Comparison of ENCODE assay signal across 12 cellular contexts in genomic region chr5:36153727-36154126, GRCh38. TPM values are rescaled to one million over a fixed set of nuclear protein-coding genes. Genes with fewer than 3 reads are reported as not detected.
DNase-seq lines count a peak whose midpoint lies in the region; ATAC-seq, FAIRE-seq and TF ChIP-seq lines count a peak whose summit lies in the region.
"Had no signal": no experiment of that assay in that cellular context is flagged by ENCODE, and none has a peak within 500 bp of the region (broad histone marks: within the 10 kb centered on the region; RNA-seq: fewer than 3 reads in every experiment).

No MANE protein-coding gene starts in this region.

- no peak overlapping the region for H3K23ac ChIP-seq in H1 (ENCODE audit: insufficient read length)

- H3K4me2 ChIP-seq in PC-3 (ENCODE audit: low read length): peak overlapping the region; percentile 93
- peak overlapping the region; percentile 76 to 96; a peak in 1 of 4 replicates for H3K4me2 ChIP-seq in H1 (ENCODE audit: insufficient read depth in 1 of 2, low read depth in 2 of 2, low read length in 2 of 2)

- H3K4me3 ChIP-seq in PC-3 (ENCODE audit: low read length) (peak overlapping the region; percentile 84), H1 (ENCODE audit: extremely low read depth in 1 of 4, insufficient read depth in 2 of 4, low read depth in 3 of 4, low read length in 4 of 4) (no peak overlapping the region), psoas muscle (peak overlapping the region; percentile 85)

- no peak overlapping the region for H3K14ac ChIP-seq in H1 (ENCODE audit: insufficient read length)

- no peak overlapping the region for H2BK12ac ChIP-seq in H1 (ENCODE audit: low read depth, low read length)

- H4K8ac ChIP-seq in H1 (ENCODE audit: extremely low read depth, insufficient read depth, low read length): no peak overlapping the region

- H2BK15ac ChIP-seq in H1 (ENCODE audit: low read length): no peak overlapping the region

- no peak for TF ChIP-seq EP300 in H1 (IDR thresholded peaks at IDR 0.05; ENCODE audit: borderline replicate concordance in 1 of 2, low read depth in 2 of 2, low read length in 2 of 2)

- no peak for TF ChIP-seq RAD21 in H1 (IDR thresholded peaks at IDR 0.05 in 1 of 2, conservative IDR thresholded peaks at IDR 0.05 in 1 of 2; ENCODE audit: low read depth in 2 of 2, low read length in 2 of 2)

- H3K79me2 ChIP-seq in PC-3 (ENCODE audit: low read length) (peaks cover 69% of the 10 kb centered on the region), H1 (ENCODE audit: control insufficient read depth in 1 of 2, insufficient read depth in 2 of 2, low read length in 2 of 2) (peaks cover 0 to 43% of the 10 kb centered on the region in 2 experiments; a peak in 3 of 4 replicates)

- no peak overlapping the region for H2BK5ac ChIP-seq in H1 (ENCODE audit: low read depth, low read length)

- H3K36me3 Mint-ChIP-seq in activated CD4-positive, alpha-beta T cell treated with anti-CD3 and anti-CD28 coated beads, Interleukin-2, amount 10 ng/mL, durations not matched to agents 7 days and 5 days (ENCODE audit: low read depth): peaks cover 57% of the 10 kb centered on the region

- CTCF ChIA-PET in activated CD4-positive, alpha-beta T cell treated with anti-CD3 and anti-CD28 coated beads, Interleukin-2, amount 10 ng/mL, durations not matched to agents 7 days and 5 days (lab: Charles Lee): interaction anchor here (0.5 kb wide), 1 partner anchor 99 kb away, joined by 3 read pairs; no protein-coding TSS in a partner anchor
- CTCF ChIA-PET in PC-3 (lab: Charles Lee): interaction anchor here (1.1 to 1.6 kb wide), 2 partner anchors 74 to 537 kb away, joined by 5 to 25 read pairs; no protein-coding TSS in a partner anchor
- CTCF ChIA-PET in H1 (lab: Charles Lee; ENCODE audit: partially characterized antibody): interaction anchor here (0.6 to 6.1 kb wide), 5 partner anchors 12 to 240 kb away, joined by 3 to 44 read pairs (median 6); no protein-coding TSS in a partner anchor

- ATAC-seq in PC-3: no peak
- ATAC-seq in psoas muscle: no peak
- ATAC-seq in GM21717 (IDR thresholded peaks at IDR 0.05; ENCODE audit: unreplicated experiment): no peak
- ATAC-seq in HG02884 (IDR thresholded peaks at IDR 0.05; ENCODE audit: unreplicated experiment): no peak
- ATAC-seq: Right ventricle myocardium inferior had no signal

- H3K4me1 ChIP-seq in PC-3 (ENCODE audit: insufficient read depth, low read length) (peaks cover 21% of the 10 kb centered on the region), H1 (replicated peaks in 1 of 4; ENCODE audit: control insufficient read depth in 3 of 4, insufficient read depth in 4 of 4, low read length in 3 of 4) (peaks cover 0 to 5% (median 2%) of the 10 kb centered on the region in 4 experiments; a peak in 3 of 7 replicates), psoas muscle (peaks cover 34% of the 10 kb centered on the region)

- no peaks in the 10 kb centered on the region for H3K79me1 ChIP-seq in H1 (ENCODE audit: low read depth, low read length)

- no TSS peak for BruUV-seq in PC-3 (replicated peaks; lab: Mats Ljungman, UMichigan)

- no peak for DNase-seq in activated CD4-positive, alpha-beta T cell treated with anti-CD3 and anti-CD28 coated beads, Interleukin-2, amount 10 ng/mL, durations not matched to agents 7 days and 5 days
- DNase-seq in activated CD4-positive, alpha-beta T cell treated with anti-CD3 and anti-CD28 coated beads, Interleukin-2, amount 50 U/mL, for 48 hours: no peak
- no peak for DNase-seq in PC-3
- no peak for DNase-seq in H1 (ENCODE audit: low read depth in 1 of 2, low spot score in 2 of 2)
- DNase-seq in psoas muscle: no peak
- no peak for DNase-seq in NCI-H146 treated with DMSO at 0.1 percent for 48 hours (lab: John Stamatoyannopoulos, UW; ENCODE audit: unreplicated experiment)
- DNase-seq: NCI-H2107; stimulated activated CD4-positive, alpha-beta T cell treated with anti-CD3 and anti-CD28 coated beads, Interleukin-4, amount 100 ng/mL, for 1 hour had no signal

- H2AK5ac ChIP-seq in H1 (ENCODE audit: low read depth, low read length): no peak overlapping the region

- H3K9me3 ChIP-seq in PC-3 (ENCODE audit: low read length) (no peaks in the 10 kb centered on the region), H1 (ENCODE audit: insufficient read depth in 2 of 2, low read depth in 1 of 2, low read length in 1 of 2) (no peaks in the 10 kb centered on the region), psoas muscle (no peaks in the 10 kb centered on the region)
- H3K9me3 ChIP-seq: vagina had no signal

- intact Hi-C loops in PC-3 (cut with micrococcal nuclease): loop anchor here (2.0 kb wide), 1 partner anchor 87 kb away; the partner anchor contains the start of gene NADK2
- intact Hi-C loops in psoas muscle (cut with DNase I): no loop called here

- H2BK120ac ChIP-seq in H1 (replicated peaks; ENCODE audit: low read depth, low read length): no peak overlapping the region

- no peak overlapping the region for H2BK20ac ChIP-seq in H1 (ENCODE audit: low read length)

- H3K27ac ChIP-seq in PC-3 (ENCODE audit: low read length): no peak overlapping the region
- H3K27ac ChIP-seq in H1 (ENCODE audit: low read depth, low read length): no peak overlapping the region
- H3K27ac ChIP-seq in psoas muscle: no peak overlapping the region
- H3K27ac ChIP-seq: vagina had no signal

- no peaks in the 10 kb centered on the region for H3F3A ChIP-seq in PC-3 (ENCODE audit: low read length, unreplicated experiment)

- H3K18ac ChIP-seq in H1 (ENCODE audit: extremely low read depth, low read length): no peak overlapping the region

- no peak for FAIRE-seq in H1 (lab: Jason Lieb, UNC)

- H4K91ac ChIP-seq in H1 (replicated peaks; ENCODE audit: insufficient read length, low read length): no peak overlapping the region

- H3K9me3 Mint-ChIP-seq in activated CD4-positive, alpha-beta T cell treated with anti-CD3 and anti-CD28 coated beads, Interleukin-2, amount 10 ng/mL, durations not matched to agents 7 days and 5 days: no peaks in the 10 kb centered on the region

- H2AFZ ChIP-seq in PC-3 (ENCODE audit: low read length) (no peak overlapping the region), H1 (ENCODE audit: low read length) (no peak overlapping the region)

- H3K56ac ChIP-seq in H1 (replicated peaks; ENCODE audit: insufficient read length, low read depth, low read length): no peak overlapping the region

- peaks cover 70% of the 10 kb centered on the region for H3K4me1 Mint-ChIP-seq in activated CD4-positive, alpha-beta T cell treated with anti-CD3 and anti-CD28 coated beads, Interleukin-2, amount 10 ng/mL, durations not matched to agents 7 days and 5 days

- H4K20me1 ChIP-seq in PC-3 (ENCODE audit: low read length) (no peaks in the 10 kb centered on the region), H1 (replicated peaks in 1 of 2; ENCODE audit: control insufficient read depth in 1 of 2, insufficient read depth in 2 of 2, low read length in 2 of 2) (no peaks in the 10 kb centered on the region)

- H3K27me3 ChIP-seq in PC-3 (ENCODE audit: low read length) (no peaks in the 10 kb centered on the region), H1 (replicated peaks in 1 of 4; ENCODE audit: control insufficient read depth in 3 of 4, extremely low read depth in 1 of 4, insufficient read depth in 3 of 4, low read length in 3 of 4) (no peaks in the 10 kb centered on the region), psoas muscle (ENCODE audit: insufficient read depth in 3 of 3, low read length in 2 of 3) (no peaks in the 10 kb centered on the region)
- H3K27me3 ChIP-seq: vagina had no signal

- peak overlapping the region; percentile 95 for H3K4me3 Mint-ChIP-seq in activated CD4-positive, alpha-beta T cell treated with anti-CD3 and anti-CD28 coated beads, Interleukin-2, amount 10 ng/mL, durations not matched to agents 7 days and 5 days

- no peak overlapping the region for H3K4ac ChIP-seq in H1 (replicated peaks; ENCODE audit: insufficient read length, low read depth, low read length)

- H4K5ac ChIP-seq in H1 (ENCODE audit: insufficient read length, low read depth, low read length): no peak overlapping the region

- POLR2A ChIA-PET in activated CD4-positive, alpha-beta T cell treated with anti-CD3 and anti-CD28 coated beads, Interleukin-2, amount 10 ng/mL, durations not matched to agents 7 days and 5 days (lab: Charles Lee): no interaction called here
- POLR2A ChIA-PET in PC-3 (lab: Charles Lee; ENCODE audit: unreplicated experiment) (no interaction called here), H1 (lab: Charles Lee; ENCODE audit: partially characterized antibody) (interaction anchor here (0.9 kb wide), 1 partner anchor 87 kb away, joined by 3 read pairs; the partner anchor contains the start of gene UGT3A2)

- H3K23me2 ChIP-seq in H1 (ENCODE audit: low read depth, low read length): peaks cover 12% of the 10 kb centered on the region; the same call in 1 of the 2 replicates

- TF ChIP-seq POLR2A in H1 (IDR thresholded peaks at IDR 0.05; ENCODE audit: control extremely low read depth in 1 of 2, low read depth in 2 of 2, low read length in 2 of 2): no peak

- 88% methylated on average over 4 of the region's 4 CpGs; no CpG with 5 or more reads in 1 of the 2 experiments for WGBS in H1 (ENCODE audit: extremely low coverage in 1 of 2, insufficient coverage in 1 of 2, insufficient read length in 1 of 2, insufficient replicate concordance in 2 of 2, low coverage in 1 of 2, low lambda C conversion rate in 2 of 2, missing lambda C conversion rate in 1 of 2), 2 experiments
- 53 to 67% (median 54%) methylated on average over 4 of the region's 4 CpGs for WGBS in psoas muscle, 3 donors

- TF ChIP-seq CTCF in PC-3 (conservative IDR thresholded peaks at IDR 0.05; ENCODE audit: low read depth, low read length): no peak
- TF ChIP-seq CTCF in H1 (IDR thresholded peaks at IDR 0.05; ENCODE audit: control extremely low read depth in 1 of 3, insufficient read depth in 1 of 3, low read depth in 1 of 3, low read length in 3 of 3): no peak
- TF ChIP-seq CTCF in psoas muscle (IDR thresholded peaks at IDR 0.05): no peak

- no peaks in the 10 kb centered on the region for H3K9me2 ChIP-seq in PC-3 (replicated peaks; ENCODE audit: low read length)

- H3K9ac ChIP-seq in PC-3 (ENCODE audit: low read length) (peak overlapping the region; percentile 89; the same call in 1 of the 2 replicates), H1 (replicated peaks in 1 of 4; ENCODE audit: extremely low read depth in 1 of 4, low read depth in 3 of 4, low read length in 3 of 4) (no peak overlapping the region)

- no peaks in the 10 kb centered on the region for H3K27me3 Mint-ChIP-seq in activated CD4-positive, alpha-beta T cell treated with anti-CD3 and anti-CD28 coated beads, Interleukin-2, amount 10 ng/mL, durations not matched to agents 7 days and 5 days

- peak overlapping the region; percentile 7 for H3K27ac Mint-ChIP-seq in activated CD4-positive, alpha-beta T cell treated with anti-CD3 and anti-CD28 coated beads, Interleukin-2, amount 10 ng/mL, durations not matched to agents 7 days and 5 days

- H3K36me3 ChIP-seq in PC-3 (ENCODE audit: low read depth, low read length) (peaks cover 22% of the 10 kb centered on the region; the same call in 1 of the 2 replicates), H1 (ENCODE audit: control insufficient read depth in 2 of 4, insufficient read depth in 4 of 4, low read length in 3 of 4) (peaks cover 0 to 47% (median 17%) of the 10 kb centered on the region in 4 experiments; a peak in 7 of 8 replicates), psoas muscle (ENCODE audit: insufficient read depth in 1 of 2, low read depth in 1 of 2) (peaks cover 3 to 15% of the 10 kb centered on the region in 2 donors)

RNA-seq across cellular contexts. Expression of gene SKP2, which starts 1.8 kb away (rescaled TPM):
- total RNA-seq in activated CD4-positive, alpha-beta T cell treated with anti-CD3 and anti-CD28 coated beads, Interleukin-2, amount 10 ng/mL, durations not matched to agents 7 days and 5 days: 10 to 100 TPM; 43.1 to 43.9 TPM
- total RNA-seq in PC-3 (2014; rRNA removed) (32.0 and 33.2 TPM in 2 replicates), psoas muscle (1 to 10 TPM; 3.0 to 5.3 (median 4.2) TPM)
- total RNA-seq in H1 (2021; fragmentation: NEBNext Ultra II Directional; extraction: Animal tissue kit (Norgen Biotek cat#: 25700)): 104 TPM in 2 replicates
- polyA plus RNA-seq in H1 (2011; rRNA removed) (44.3 and 49.9 TPM in 2 replicates), psoas muscle (1 to 10 TPM; 1.3 to 6.6 (median 2.4) TPM)
- 57.4 TPM for polyA plus RNA-seq in H1 (2011; cell fraction: cytosol; rRNA removed)
- polyA plus RNA-seq in H1 (2011; cell fraction: nucleus; rRNA removed): 39.0 TPM
- 51.0 to 89.4 TPM (median 62.0 TPM) in 4 replicates for polyA plus RNA-seq in H1 (2012, experiment 1 of 2)
- 21.8 TPM for polyA plus RNA-seq in H1 (2012, experiment 2 of 2)
- 56.4 TPM for polyA plus RNA-seq in H1 (2013, experiment 1 of 2)
- 59.0 TPM for polyA plus RNA-seq in H1 (2013, experiment 2 of 2)
- polyA minus RNA-seq in H1 (2011; rRNA and poly(A)+ RNA removed): 88.9 and 129 TPM in 2 replicates
- polyA minus RNA-seq in H1 (2011; cell fraction: cytosol; rRNA and poly(A)+ RNA removed): 57.6 TPM
- 49.6 TPM for polyA minus RNA-seq in H1 (2011; cell fraction: nucleus; rRNA and poly(A)+ RNA removed)

RNA-seq across cellular contexts. Expression of gene LMBRD2, which starts 2.0 kb away (rescaled TPM):
- 10 to 100 TPM; 12.9 to 16.9 TPM for total RNA-seq in activated CD4-positive, alpha-beta T cell treated with anti-CD3 and anti-CD28 coated beads, Interleukin-2, amount 10 ng/mL, durations not matched to agents 7 days and 5 days
- total RNA-seq in PC-3 (2014; rRNA removed): 9.1 and 21.1 TPM in 2 replicates
- 3.9 and 4.1 TPM in 2 replicates for total RNA-seq in H1 (2021; fragmentation: NEBNext Ultra II Directional; extraction: Animal tissue kit (Norgen Biotek cat#: 25700))
- 0.89 and 1.1 TPM in 2 replicates for polyA plus RNA-seq in H1 (2011; rRNA removed)
- polyA plus RNA-seq in H1 (2011; cell fraction: cytosol; rRNA removed): 1.6 TPM
- polyA plus RNA-seq in H1 (2011; cell fraction: nucleus; rRNA removed): 1.1 TPM
- polyA plus RNA-seq in H1 (2012, experiment 1 of 2): 0.88 to 1.7 TPM (median 1.2 TPM) in 4 replicates
- polyA plus RNA-seq in H1 (2012, experiment 2 of 2): 0.08 TPM
- polyA plus RNA-seq in H1 (2013, experiment 1 of 2): 3.8 TPM
- polyA plus RNA-seq in H1 (2013, experiment 2 of 2): 4.9 TPM
- polyA minus RNA-seq in H1 (2011; rRNA and poly(A)+ RNA removed): 4.6 and 6.9 TPM in 2 replicates
- polyA minus RNA-seq in H1 (2011; cell fraction: cytosol; rRNA and poly(A)+ RNA removed): 5.9 TPM
- polyA minus RNA-seq in H1 (2011; cell fraction: nucleus; rRNA and poly(A)+ RNA removed): 8.1 TPM
- 10 to 100 TPM; 13.7 to 22.8 (median 18.9) TPM for total RNA-seq in psoas muscle
- polyA plus RNA-seq in psoas muscle: 10 to 100 TPM in 1 of 3 donors, 1 to 10 TPM in 2; 3.0 to 17.4 (median 3.6) TPM

Comparison
In these comparisons a context has a peak if more than half of its experiments do, and no peak if none do; other contexts are left out.
1. H3K4me3 ChIP-seq: peak in PC-3 (single experiment) and psoas muscle (single experiment); none in H1 (0 of 4).